ENCODE assay signal across 23 cellular contexts in the genomic region with DNA sequence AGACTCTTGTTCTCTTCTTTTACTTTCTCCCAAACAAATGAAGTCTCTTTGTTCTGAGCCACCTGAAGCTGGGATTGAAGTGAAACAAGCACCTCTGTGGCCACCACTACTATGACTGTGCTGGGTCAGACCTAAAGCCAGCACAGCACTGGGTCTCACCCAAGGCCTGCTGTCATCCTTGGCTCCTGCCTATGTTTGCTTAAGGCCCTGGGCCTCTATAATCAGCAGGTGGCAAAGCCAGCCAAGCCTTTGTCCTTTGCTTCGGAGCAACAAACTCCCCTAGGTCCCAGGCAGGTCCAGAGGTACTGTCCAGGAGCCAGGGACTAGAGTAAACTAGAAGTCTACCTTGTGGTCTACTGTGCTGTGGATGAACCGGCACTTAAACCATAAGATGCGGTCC.
A peak's percentile ranks its signal among the peaks of the same experiment; 100 is the strongest.
DNase-seq lines count a peak whose midpoint lies in the region; ATAC-seq, FAIRE-seq and TF ChIP-seq lines count a peak whose summit lies in the region.
"Had no signal": no experiment of that assay in that cellular context is flagged by ENCODE, and none has a peak within 500 bp of the region (broad histone marks: within the 10 kb centered on the region; RNA-seq: fewer than 3 reads in every experiment).

No MANE protein-coding gene starts in this region.

- no peak for FAIRE-seq in pancreas (lab: Jason Lieb, UNC)
- FAIRE-seq: A549, D721Med, G401.6, GM12892 had no signal

- no peaks in the 10 kb centered on the region for H3K4me1 ChIP-seq in pancreas
- H3K4me1 ChIP-seq: A549; BE2C; BLaER1 treated with 17β-estradiol and CSF1 and Interleukin-3, amounts not matched to agents 10 nM and 100 nM had no signal

- H3K27ac ChIP-seq in pancreas (no peak overlapping the region), RWPE1 (no peak overlapping the region)
- H3K27ac ChIP-seq: A549; BLaER1 treated with 17β-estradiol and CSF1 and Interleukin-3, amounts not matched to agents 10 nM and 100 nM had no signal

- CTCF ChIA-PET in RWPE1 (lab: Yijun Ruan, JAX), result no interaction called here

- intact Hi-C loops in pancreas (cut with DNase I), result no loop called here

- no peaks in the 10 kb centered on the region for H3K9me3 ChIP-seq in pancreas
- H3K9me3 ChIP-seq: A549; BE2C; BLaER1 treated with 17β-estradiol and CSF1 and Interleukin-3, amounts not matched to agents 10 nM and 100 nM had no signal

- peak; percentile 78 for ATAC-seq in left lobe of liver
- ATAC-seq in pancreas, result peak in 3 of 4 donors; percentile 54 to 77 (median 70)
- no peak for ATAC-seq in HG02840 (IDR thresholded peaks at IDR 0.05; ENCODE audit: low FRiP score, unreplicated experiment)
- ATAC-seq: A549 had no signal

- 75 to 79% methylated on average over 3 of the region's 3 CpGs for WGBS in pancreas, 2 donors

- POLR2A ChIA-PET in RWPE1 (lab: Yijun Ruan, JAX; ENCODE audit: low non-redundant PET), result no interaction called here

- no peaks in the 10 kb centered on the region for H3K36me3 ChIP-seq in pancreas
- H3K36me3 ChIP-seq: BE2C; BLaER1 treated with 17β-estradiol and CSF1 and Interleukin-3, amounts not matched to agents 10 nM and 100 nM had no signal

- H3K4me3 ChIP-seq in LNCaP clone FGC (ENCODE audit: low read depth, low read length) (no peak overlapping the region), pancreas (no peak overlapping the region)
- H3K4me3 ChIP-seq: A549; BLaER1 treated with 17β-estradiol and CSF1 and Interleukin-3, amounts not matched to agents 10 nM and 100 nM had no signal

- DNase-seq in LNCaP clone FGC (ENCODE audit: low read depth) (peak; percentile 58), NCI-H2029 treated with DMSO at 0.1 percent for 48 hours (lab: John Stamatoyannopoulos, UW) (peak; percentile 0), left lobe of liver (ENCODE audit: low spot score) (no peak), pancreas (peak in 3 of 6 donors; percentile 25 to 29 (median 28)), retina (no peak), RWPE1 (ENCODE audit: low spot score) (no peak)
- DNase-seq: 8988T; ACHN; AML-193; BE2C; CD4-positive, alpha-beta T cell; CD8-positive, alpha-beta memory T cell; DMS 273 treated with DMSO at 0.1 percent for 48 hours; DND-41; GOT3; H7; HCEC 1CT had no signal

- TF ChIP-seq CTCF in LNCaP clone FGC (IDR thresholded peaks at IDR 0.05; ENCODE audit: control insufficient read depth, extremely low read depth, insufficient read depth) (no peak), pancreas (IDR thresholded peaks at IDR 0.05) (no peak), RWPE1 (conservative IDR thresholded peaks at IDR 0.05; ENCODE audit: low read depth) (no peak)

- no peaks in the 10 kb centered on the region for H3K27me3 ChIP-seq in pancreas
- H3K27me3 ChIP-seq: BE2C; BLaER1 treated with 17β-estradiol and CSF1 and Interleukin-3, amounts not matched to agents 10 nM and 100 nM had no signal

Comparison
In these comparisons a context has a peak if more than half of its experiments do, and no peak if none do; other contexts are left out.
1. DNase-seq: peak in LNCaP clone FGC (single experiment) and NCI-H2029 treated with DMSO at 0.1 percent for 48 hours (single experiment); none in left lobe of liver (single experiment), retina (single experiment) and RWPE1 (single experiment).